ENCODE assay signal across 8 cellular contexts in genomic region chr16:425740-426114, GRCh38. TPM values are rescaled to one million over a fixed set of nuclear protein-coding genes. Genes with fewer than 3 reads are reported as not detected.
A peak's percentile ranks its signal among the peaks of the same experiment; 100 is the strongest.
DNase-seq lines count a peak whose midpoint lies in the region; ATAC-seq, FAIRE-seq and TF ChIP-seq lines count a peak whose summit lies in the region.

No MANE protein-coding gene starts in this region.

- DNase-seq in CD4-positive, alpha-beta memory T cell = no peak
- DNase-seq in HL-60 (ENCODE audit: low read depth in 1 of 2, low spot score in 1 of 2) (no peak), astrocyte of the cerebellum (ENCODE audit: low read depth) (no peak), lower lobe of right lung (no peak), transverse colon (no peak), NCI-H1417 treated with DMSO at 0.1 percent for 48 hours (lab: John Stamatoyannopoulos, UW) (no peak), D721Med (ENCODE audit: insufficient read length, low spot score) (no peak)

- H3K27ac ChIP-seq in CD4-positive, alpha-beta memory T cell (ENCODE audit: low read depth, low read length) = peak overlapping the region; percentile 80
- no peak overlapping the region for H3K27ac ChIP-seq in HL-60 (replicated peaks)
- H3K27ac ChIP-seq in lower lobe of right lung = peak overlapping the region; percentile 93
- peak overlapping the region; percentile 87 to 95 (median 91) for H3K27ac ChIP-seq in transverse colon

- TF ChIP-seq POLR2A in transverse colon (IDR thresholded peaks at IDR 0.05) = no peak

- H3K36me3 Mint-ChIP-seq in CD4-positive, alpha-beta memory T cell = no peaks in the 10 kb centered on the region

- H3K9me3 Mint-ChIP-seq in CD4-positive, alpha-beta memory T cell = no peaks in the 10 kb centered on the region

- POLR2A ChIA-PET in CD4-positive, alpha-beta memory T cell (lab: Charles Lee; ENCODE audit: partially characterized antibody) = interaction anchor here (0.8 to 2.3 kb wide), 9 partner anchors 20 to 260 kb away, joined by 3 to 24 read pairs (median 4); partner anchors contain the start of genes AXIN1, CAPN15, DECR2 and FAM234A

- CTCF ChIA-PET in CD4-positive, alpha-beta memory T cell (lab: Charles Lee; ENCODE audit: partially characterized antibody) = interaction anchor here (1.4 kb wide), 1 partner anchor 373 kb away, joined by 3 read pairs; the partner anchor contains the start of gene POLR3K

- WGBS in transverse colon (ENCODE audit: low coverage in 1 of 2), 2 donors = 0% methylated on average over 20 of the region's 63 CpGs; no CpG with 5 or more reads in 1 of the 2 donors

- no peaks in the 10 kb centered on the region for H3K27me3 Mint-ChIP-seq in CD4-positive, alpha-beta memory T cell

- TF ChIP-seq CTCF in HL-60 (IDR thresholded peaks at IDR 0.05; ENCODE audit: insufficient read depth, low read length) (no peak), astrocyte of the cerebellum (IDR thresholded peaks at IDR 0.05; ENCODE audit: low read depth, low read length, missing control alignments) (no peak), lower lobe of right lung (IDR thresholded peaks at IDR 0.05) (no peak), transverse colon (IDR thresholded peaks at IDR 0.05) (no peak), D721Med (IDR thresholded peaks at IDR 0.05; ENCODE audit: insufficient read depth, missing control alignments) (no peak)

- no peak overlapping the region for H3K4me3 ChIP-seq in CD4-positive, alpha-beta memory T cell (ENCODE audit: low read length in 2 of 2)
- H3K4me3 ChIP-seq in HL-60 (replicated peaks; ENCODE audit: insufficient read depth, low read length) (peak overlapping the region; percentile 60), astrocyte of the cerebellum (ENCODE audit: low read depth, low read length) (peak overlapping the region; percentile 60), lower lobe of right lung (peak overlapping the region; percentile 78), transverse colon (peak overlapping the region; percentile 48 to 79 (median 56))

- ATAC-seq in GM21367 (IDR thresholded peaks at IDR 0.05; ENCODE audit: unreplicated experiment) (peak; percentile 23), lower lobe of right lung (peak in 1 of 2 donors; percentile 40)

- TF ChIP-seq EP300 in transverse colon (IDR thresholded peaks at IDR 0.05; ENCODE audit: low read depth) = no peak

- H3K36me3 ChIP-seq in CD4-positive, alpha-beta memory T cell (ENCODE audit: insufficient read depth, low read length) = no peaks in the 10 kb centered on the region
- H3K36me3 ChIP-seq in lower lobe of right lung (no peaks in the 10 kb centered on the region), transverse colon (no peaks in the 10 kb centered on the region)

- H3K27me3 ChIP-seq in CD4-positive, alpha-beta memory T cell (ENCODE audit: insufficient read depth, low read length) = no peaks in the 10 kb centered on the region
- H3K27me3 ChIP-seq in HL-60 (ENCODE audit: insufficient read depth, poor library complexity, severe bottlenecking) (peaks cover 11% of the 10 kb centered on the region), lower lobe of right lung (ENCODE audit: low read depth) (no peaks in the 10 kb centered on the region), transverse colon (peaks cover 9% of the 10 kb centered on the region)

- H3K4me1 ChIP-seq in CD4-positive, alpha-beta memory T cell (ENCODE audit: insufficient read depth, low read length) = peaks cover 35% of the 10 kb centered on the region
- H3K4me1 ChIP-seq in lower lobe of right lung (peaks cover 36% of the 10 kb centered on the region), transverse colon (peaks cover 10 to 41% (median 26%) of the 10 kb centered on the region in 4 donors)

- in situ Hi-C loops in astrocyte of the cerebellum (cut with HindIII; ENCODE audit: low sequenced_read_pairs) (no loop called here), transverse colon (cut with MboI; ENCODE audit: low pct_ligation_motif_present in 1 of 4, low pct_unique_long_range_greater_than_20kb in 1 of 4, low sequenced_read_pairs in 3 of 4) (no loop called here)

- peaks cover 20 to 41% (median 32%) of the 10 kb centered on the region in 4 donors for H3K4me1 Mint-ChIP-seq in CD4-positive, alpha-beta memory T cell

- FAIRE-seq in D721Med (lab: Jason Lieb, UNC) = no peak

- intact Hi-C loops in CD4-positive, alpha-beta memory T cell (cut with micrococcal nuclease) = loop anchor here (1.0 to 2.0 kb wide), 4 partner anchors 24 to 102 kb away; partner anchors contain the start of genes AXIN1, CAPN15, DECR2 and MRPL28
- intact Hi-C loops in lower lobe of right lung (cut with DNase I) (no loop called here), transverse colon (cut with DNase I; ENCODE audit: low total_unique reads) (no loop called here)

- H3K9me3 ChIP-seq in CD4-positive, alpha-beta memory T cell (ENCODE audit: control insufficient read depth in 1 of 2, low read length in 2 of 2) = no peaks in the 10 kb centered on the region
- no peaks in the 10 kb centered on the region for H3K9me3 ChIP-seq in lower lobe of right lung
- no peaks in the 10 kb centered on the region for H3K9me3 ChIP-seq in transverse colon

- peak overlapping the region in 3 of 7 donors; percentile 88 to 98 (median 96) for H3K27ac Mint-ChIP-seq in CD4-positive, alpha-beta memory T cell

- H3K4me3 Mint-ChIP-seq in CD4-positive, alpha-beta memory T cell = peak overlapping the region; percentile 86 to 94 (median 90)

RNA-seq across cellular contexts. Expression of gene RAB11FIP3, which starts 0.3 kb away (rescaled TPM):
- 10 to 100 TPM; 41.8 to 42.6 TPM for total RNA-seq in CD4-positive, alpha-beta memory T cell
- 1 to 10 TPM in 1 of 2 donors, under 1 TPM in 1; 0.15 to 4.6 TPM for polyA plus RNA-seq in CD4-positive, alpha-beta memory T cell
- total RNA-seq in lower lobe of right lung (32.2 TPM), transverse colon (10 to 100 TPM; 21.6 to 56.5 (median 42.2) TPM)

RNA-seq across cellular contexts. Expression of gene DECR2, which starts 24.0 kb away (rescaled TPM):
- total RNA-seq in CD4-positive, alpha-beta memory T cell = 1 to 10 TPM; 5.1 to 7.3 TPM
- 1 to 10 TPM; 3.4 to 4.1 TPM for polyA plus RNA-seq in CD4-positive, alpha-beta memory T cell
- 10.1 TPM for total RNA-seq in lower lobe of right lung
- 100 to 1,000 TPM in 2 of 4 donors, 10 to 100 TPM in 2; 65.7 to 148 (median 108) TPM for total RNA-seq in transverse colon

RNA-seq across cellular contexts. Expression of gene NME4, which starts 28.7 kb away (rescaled TPM):
- 10 to 100 TPM; 34.9 to 35.4 TPM for total RNA-seq in CD4-positive, alpha-beta memory T cell
- 10 to 100 TPM; 54.4 to 61.7 TPM for polyA plus RNA-seq in CD4-positive, alpha-beta memory T cell
- total RNA-seq in lower lobe of right lung (42.3 TPM), transverse colon (10 to 100 TPM; 37.5 to 82.3 (median 58.1) TPM)

RNA-seq across cellular contexts. Expression of gene PGAP6, which starts 43.9 kb away (rescaled TPM):
- 10 to 100 TPM; 72.2 to 73.5 TPM for total RNA-seq in CD4-positive, alpha-beta memory T cell
- 10 to 100 TPM; 22.7 to 40.5 TPM for polyA plus RNA-seq in CD4-positive, alpha-beta memory T cell
- total RNA-seq in lower lobe of right lung (55.8 TPM), transverse colon (100 to 1,000 TPM; 105 to 300 (median 179) TPM)

RNA-seq across cellular contexts. Expression of gene MRPL28, which starts 55.4 kb away (rescaled TPM):
- total RNA-seq in CD4-positive, alpha-beta memory T cell = 10 to 100 TPM; 27.9 to 29.2 TPM
- 10 to 100 TPM; 58.6 to 59.2 TPM for polyA plus RNA-seq in CD4-positive, alpha-beta memory T cell
- total RNA-seq in lower lobe of right lung (43.4 TPM), transverse colon (10 to 100 TPM; 24.7 to 81.2 (median 53.0) TPM)

Comparison
In these comparisons a context has a peak if more than half of its experiments do, and no peak if none do; other contexts are left out.
1. H3K4me3 ChIP-seq: peak in HL-60 (single experiment), astrocyte of the cerebellum (single experiment), lower lobe of right lung (single experiment) and transverse colon (4 of 4); none in CD4-positive, alpha-beta memory T cell (0 of 2).